In genomic region chr2:106130251-106130998, GRCh38 we compare ENCODE assay signal across 2 cellular contexts.
TF ChIP-seq lines count a peak whose summit lies in the region.

No MANE protein-coding gene starts in this region.

TF ChIP-seq in IMR-90, 13 proteins besides CTCF, POLR2A, EP300 and RAD21:
- TF ChIP-seq ELK1 (IDR thresholded peaks at IDR 0.05; ENCODE audit: borderline replicate concordance, low read depth, low read length) (no peak), CEBPB (IDR thresholded peaks at IDR 0.05; ENCODE audit: low read depth, low read length) (no peak), CHD1 (IDR thresholded peaks at IDR 0.05; ENCODE audit: low read depth, low read length) (no peak), USF2 (IDR thresholded peaks at IDR 0.05; ENCODE audit: low read depth, low read length) (no peak), SMC3 (IDR thresholded peaks at IDR 0.05; ENCODE audit: low read depth, low read length) (no peak), NFE2L2 (IDR thresholded peaks at IDR 0.05; ENCODE audit: low read depth, low read length) (no peak), RFX5 (IDR thresholded peaks at IDR 0.05; ENCODE audit: low read depth, low read length) (no peak), MAFK (IDR thresholded peaks at IDR 0.05; ENCODE audit: low read depth, low read length) (no peak), BHLHE40 (IDR thresholded peaks at IDR 0.05; ENCODE audit: low read depth, low read length) (no peak), MXI1 (IDR thresholded peaks at IDR 0.05; ENCODE audit: borderline replicate concordance, low read depth, low read length) (no peak), MAZ (IDR thresholded peaks at IDR 0.05; ENCODE audit: borderline replicate concordance, low read depth, low read length) (no peak), RCOR1 (IDR thresholded peaks at IDR 0.05; ENCODE audit: insufficient replicate concordance, low read length) (no peak), FOS (IDR thresholded peaks at IDR 0.05; ENCODE audit: low read depth, low read length) (no peak)

TF ChIP-seq in H1, 55 proteins besides CTCF, POLR2A, EP300 and RAD21:
- TF ChIP-seq TBP (IDR thresholded peaks at IDR 0.05; ENCODE audit: low read depth, low read length) (peak; percentile 35; the same call in 1 of the 2 replicates), JUN (IDR thresholded peaks at IDR 0.05; ENCODE audit: low read depth, low read length) (no peak), RXRA (IDR thresholded peaks at IDR 0.05; ENCODE audit: insufficient read depth, low read depth, low read length) (no peak), TAF1 (IDR thresholded peaks at IDR 0.05; ENCODE audit: low read depth, low read length) (peak; percentile 44; the same call in 1 of the 2 replicates), KDM4A (IDR thresholded peaks at IDR 0.05; ENCODE audit: low read depth, low read length, severe bottlenecking) (no peak)
